12 cellular contexts compared by ENCODE assay signal in the genomic region with DNA sequence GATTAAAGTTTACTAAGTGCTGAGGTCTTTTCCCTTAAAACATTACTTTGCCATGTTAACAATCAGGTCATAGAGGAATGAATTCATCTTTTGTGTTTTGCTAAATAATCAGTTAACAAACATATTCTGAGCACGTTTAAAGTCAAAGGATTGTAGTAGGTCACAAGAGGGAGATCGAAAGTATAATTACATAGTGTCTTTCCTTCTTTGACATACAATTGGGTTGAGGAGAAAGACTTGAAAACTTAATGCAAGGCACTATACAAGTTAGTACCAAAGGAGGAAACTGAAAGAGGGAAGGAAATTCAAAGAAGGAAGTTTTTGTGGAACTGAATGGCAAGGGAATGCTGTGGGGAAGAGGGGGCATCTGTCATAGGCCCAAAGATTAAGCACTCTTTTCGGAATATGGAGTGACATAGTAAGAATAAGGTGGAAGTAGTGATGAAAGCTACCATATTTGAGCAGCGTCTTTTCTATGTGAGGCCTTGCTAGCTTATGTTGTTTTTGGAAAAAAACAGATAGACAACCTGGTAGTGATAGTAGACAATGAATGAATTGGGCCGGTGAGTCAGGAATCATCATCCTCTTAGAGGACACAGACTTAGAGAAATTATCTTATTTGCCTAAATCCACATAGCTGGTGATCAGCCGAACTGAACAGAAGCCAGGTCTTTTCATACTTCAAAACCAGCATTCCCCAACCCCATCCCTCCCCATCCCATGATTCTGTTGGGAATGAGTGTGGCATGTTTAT. TPM values are rescaled to one million over a fixed set of nuclear protein-coding genes. Genes with fewer than 3 reads are reported as not detected.
DNase-seq lines count a peak whose midpoint lies in the region; ATAC-seq and TF ChIP-seq lines count a peak whose summit lies in the region.
"Had no signal": no experiment of that assay in that cellular context is flagged by ENCODE, and none has a peak within 500 bp of the region (broad histone marks: within the 10 kb centered on the region; RNA-seq: fewer than 3 reads in every experiment).

No MANE protein-coding gene starts in this region.

- no peak for DNase-seq in activated naive CD4-positive, alpha-beta T cell treated with anti-CD3 and anti-CD28 coated beads for 36 hours
- DNase-seq in activated naive CD4-positive, alpha-beta T cell treated with anti-CD3 and anti-CD28 coated beads, Interleukin-2, amount 50 U/mL, for 16 hours = no peak
- DNase-seq in activated T-helper 2 cell treated with anti-CD3 and anti-CD28 coated beads, Interferon-gamma antibody, Interleukin-2, Interleukin-4, amounts not matched to agents 10 μg/mL and 5 μg/mL and 100 μg/mL, durations not matched to agents 14 hours and 24 hours and 36 hours (ENCODE audit: low spot score) = no peak
- no peak for DNase-seq in lower lobe of right lung
- no peak for DNase-seq in upper lobe of right lung
- no peak for DNase-seq in kidney tubule cell (ENCODE audit: low spot score)
- DNase-seq: NCI-H69; stimulated activated naive CD4-positive, alpha-beta T cell; T-helper 9 cell had no signal

- CTCF ChIA-PET in activated naive CD4-positive, alpha-beta T cell treated with anti-CD3 and anti-CD28 coated beads for 36 hours (lab: Charles Lee) = interaction anchor here (0.7 kb wide), 1 partner anchor 164 kb away, joined by 4 read pairs; no protein-coding TSS in a partner anchor

- peaks cover 27% of the 10 kb centered on the region for H3K36me3 Mint-ChIP-seq in activated naive CD4-positive, alpha-beta T cell treated with anti-CD3 and anti-CD28 coated beads for 36 hours (ENCODE audit: low read depth)
- H3K36me3 Mint-ChIP-seq in activated T-helper 2 cell treated with anti-CD3 and anti-CD28 coated beads, Interferon-gamma antibody, Interleukin-2, Interleukin-4, amounts not matched to agents 10 μg/mL and 5 μg/mL and 100 μg/mL, durations not matched to agents 14 hours and 24 hours and 36 hours (ENCODE audit: low read depth) = peaks cover 4% of the 10 kb centered on the region

- H3K4me3 Mint-ChIP-seq in activated naive CD4-positive, alpha-beta T cell treated with anti-CD3 and anti-CD28 coated beads for 36 hours = peak overlapping the region; percentile 67
- peak overlapping the region; percentile 54 for H3K4me3 Mint-ChIP-seq in activated T-helper 2 cell treated with anti-CD3 and anti-CD28 coated beads, Interferon-gamma antibody, Interleukin-2, Interleukin-4, amounts not matched to agents 10 μg/mL and 5 μg/mL and 100 μg/mL, durations not matched to agents 14 hours and 24 hours and 36 hours (ENCODE audit: low read depth)

- intact Hi-C loops in activated naive CD4-positive, alpha-beta T cell treated with anti-CD3 and anti-CD28 coated beads for 36 hours (cut with micrococcal nuclease) = loop anchor here (2.0 kb wide), 1 partner anchor 14 kb away; no protein-coding TSS in a partner anchor
- intact Hi-C loops in activated T-helper 2 cell treated with anti-CD3 and anti-CD28 coated beads, Interferon-gamma antibody, Interleukin-2, Interleukin-4, amounts not matched to agents 10 μg/mL and 5 μg/mL and 100 μg/mL, durations not matched to agents 14 hours and 24 hours and 36 hours (cut with micrococcal nuclease) = loop anchor here (1.0 kb wide), 1 partner anchor 8 kb away; no protein-coding TSS in a partner anchor
- intact Hi-C loops in lower lobe of right lung (cut with DNase I) = no loop called here
- intact Hi-C loops in upper lobe of right lung (cut with DNase I) = no loop called here

- H3K36me3 ChIP-seq in lower lobe of right lung (no peaks in the 10 kb centered on the region), upper lobe of right lung (no peaks in the 10 kb centered on the region)

- TF ChIP-seq CTCF in lower lobe of right lung (IDR thresholded peaks at IDR 0.05) (no peak), upper lobe of right lung (IDR thresholded peaks at IDR 0.05) (no peak)

- H3K9me3 ChIP-seq in lower lobe of right lung = no peaks in the 10 kb centered on the region
- H3K9me3 ChIP-seq in upper lobe of right lung = no peaks in the 10 kb centered on the region

- no peak overlapping the region for H3K27ac ChIP-seq in lower lobe of right lung
- H3K27ac ChIP-seq in upper lobe of right lung = no peak overlapping the region
- H3K27ac ChIP-seq: C4-2B had no signal

- peak in 1 of 2 donors; percentile 18 for ATAC-seq in lower lobe of right lung
- peak; percentile 39 for ATAC-seq in upper lobe of right lung
- no peak for ATAC-seq in GM18868 (IDR thresholded peaks at IDR 0.05; ENCODE audit: unreplicated experiment)
- ATAC-seq in HG02759 (IDR thresholded peaks at IDR 0.05; ENCODE audit: unreplicated experiment) = no peak

- no peaks in the 10 kb centered on the region for H3K27me3 Mint-ChIP-seq in activated naive CD4-positive, alpha-beta T cell treated with anti-CD3 and anti-CD28 coated beads for 36 hours (ENCODE audit: low read depth)
- no peaks in the 10 kb centered on the region for H3K27me3 Mint-ChIP-seq in activated T-helper 2 cell treated with anti-CD3 and anti-CD28 coated beads, Interferon-gamma antibody, Interleukin-2, Interleukin-4, amounts not matched to agents 10 μg/mL and 5 μg/mL and 100 μg/mL, durations not matched to agents 14 hours and 24 hours and 36 hours (ENCODE audit: low read depth)

- peaks cover 75% of the 10 kb centered on the region for H3K4me1 Mint-ChIP-seq in activated naive CD4-positive, alpha-beta T cell treated with anti-CD3 and anti-CD28 coated beads for 36 hours (ENCODE audit: low read depth)
- peaks cover 71% of the 10 kb centered on the region for H3K4me1 Mint-ChIP-seq in activated T-helper 2 cell treated with anti-CD3 and anti-CD28 coated beads, Interferon-gamma antibody, Interleukin-2, Interleukin-4, amounts not matched to agents 10 μg/mL and 5 μg/mL and 100 μg/mL, durations not matched to agents 14 hours and 24 hours and 36 hours (ENCODE audit: low read depth)

- H3K4me1 ChIP-seq in lower lobe of right lung = peaks cover 97% of the 10 kb centered on the region
- H3K4me1 ChIP-seq in upper lobe of right lung = peaks cover 93% of the 10 kb centered on the region

- H3K27me3 ChIP-seq in lower lobe of right lung (ENCODE audit: low read depth) (no peaks in the 10 kb centered on the region), upper lobe of right lung (no peaks in the 10 kb centered on the region)

- no peaks in the 10 kb centered on the region for H3K9me3 Mint-ChIP-seq in activated naive CD4-positive, alpha-beta T cell treated with anti-CD3 and anti-CD28 coated beads for 36 hours
- H3K9me3 Mint-ChIP-seq in activated T-helper 2 cell treated with anti-CD3 and anti-CD28 coated beads, Interferon-gamma antibody, Interleukin-2, Interleukin-4, amounts not matched to agents 10 μg/mL and 5 μg/mL and 100 μg/mL, durations not matched to agents 14 hours and 24 hours and 36 hours = no peaks in the 10 kb centered on the region

- peak overlapping the region; percentile 0 for H3K4me3 ChIP-seq in lower lobe of right lung
- no peak overlapping the region for H3K4me3 ChIP-seq in upper lobe of right lung

- H3K27ac Mint-ChIP-seq in activated naive CD4-positive, alpha-beta T cell treated with anti-CD3 and anti-CD28 coated beads for 36 hours = peak overlapping the region; percentile 88
- H3K27ac Mint-ChIP-seq in activated T-helper 2 cell treated with anti-CD3 and anti-CD28 coated beads, Interferon-gamma antibody, Interleukin-2, Interleukin-4, amounts not matched to agents 10 μg/mL and 5 μg/mL and 100 μg/mL, durations not matched to agents 14 hours and 24 hours and 36 hours = peak overlapping the region; percentile 69

RNA-seq across cellular contexts. Expression of a gene that starts 10.1 kb away (rescaled TPM):
- 100 to 1,000 TPM; 387 to 391 TPM for total RNA-seq in activated naive CD4-positive, alpha-beta T cell treated with anti-CD3 and anti-CD28 coated beads for 36 hours
- 230 and 244 TPM in 2 replicates for total RNA-seq in activated T-helper 2 cell treated with anti-CD3 and anti-CD28 coated beads, Interferon-gamma antibody, Interleukin-2, Interleukin-4, amounts not matched to agents 10 μg/mL and 5 μg/mL and 100 μg/mL, durations not matched to agents 14 hours and 24 hours and 36 hours
- 235 TPM for total RNA-seq in lower lobe of right lung
- total RNA-seq in upper lobe of right lung = 229 TPM

Comparison
In these comparisons a context has a peak if more than half of its experiments do, and no peak if none do; other contexts are left out.
1. intact Hi-C loops: an anchor here in activated naive CD4-positive, alpha-beta T cell treated with anti-CD3 and anti-CD28 coated beads for 36 hours (2.0 kb wide) and activated T-helper 2 cell treated with anti-CD3 and anti-CD28 coated beads, Interferon-gamma antibody, Interleukin-2, Interleukin-4, amounts not matched to agents 10 μg/mL and 5 μg/mL and 100 μg/mL, durations not matched to agents 14 hours and 24 hours and 36 hours (1.0 kb wide); none called in lower lobe of right lung and upper lobe of right lung.